ENCODE assay signal across 1 cellular context in the genomic region with DNA sequence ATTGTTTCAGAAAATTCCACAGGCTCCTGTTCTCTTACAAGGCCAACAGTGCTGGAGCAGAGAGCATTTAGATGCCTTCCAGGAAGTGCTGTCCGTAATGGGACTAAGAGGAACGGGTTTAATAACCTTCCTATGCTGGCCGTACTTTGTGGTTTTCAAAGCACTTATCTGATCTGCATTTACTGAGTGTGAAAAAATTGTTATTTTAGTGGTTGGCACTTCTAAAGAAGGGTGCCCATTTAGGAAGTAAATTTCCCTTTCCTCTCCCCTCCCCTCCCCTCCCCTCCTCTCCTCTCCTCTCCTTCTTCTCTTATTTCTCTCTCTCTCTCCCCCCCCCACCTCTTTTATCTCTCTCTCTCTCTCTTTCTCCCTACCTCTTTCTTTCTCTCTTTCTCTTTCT.
TF ChIP-seq lines count a peak whose summit lies in the region.

No MANE protein-coding gene starts in this region.

TF ChIP-seq in GM12878, 131 proteins besides CTCF, POLR2A, EP300 and RAD21:
- TF ChIP-seq, protein P1, sequence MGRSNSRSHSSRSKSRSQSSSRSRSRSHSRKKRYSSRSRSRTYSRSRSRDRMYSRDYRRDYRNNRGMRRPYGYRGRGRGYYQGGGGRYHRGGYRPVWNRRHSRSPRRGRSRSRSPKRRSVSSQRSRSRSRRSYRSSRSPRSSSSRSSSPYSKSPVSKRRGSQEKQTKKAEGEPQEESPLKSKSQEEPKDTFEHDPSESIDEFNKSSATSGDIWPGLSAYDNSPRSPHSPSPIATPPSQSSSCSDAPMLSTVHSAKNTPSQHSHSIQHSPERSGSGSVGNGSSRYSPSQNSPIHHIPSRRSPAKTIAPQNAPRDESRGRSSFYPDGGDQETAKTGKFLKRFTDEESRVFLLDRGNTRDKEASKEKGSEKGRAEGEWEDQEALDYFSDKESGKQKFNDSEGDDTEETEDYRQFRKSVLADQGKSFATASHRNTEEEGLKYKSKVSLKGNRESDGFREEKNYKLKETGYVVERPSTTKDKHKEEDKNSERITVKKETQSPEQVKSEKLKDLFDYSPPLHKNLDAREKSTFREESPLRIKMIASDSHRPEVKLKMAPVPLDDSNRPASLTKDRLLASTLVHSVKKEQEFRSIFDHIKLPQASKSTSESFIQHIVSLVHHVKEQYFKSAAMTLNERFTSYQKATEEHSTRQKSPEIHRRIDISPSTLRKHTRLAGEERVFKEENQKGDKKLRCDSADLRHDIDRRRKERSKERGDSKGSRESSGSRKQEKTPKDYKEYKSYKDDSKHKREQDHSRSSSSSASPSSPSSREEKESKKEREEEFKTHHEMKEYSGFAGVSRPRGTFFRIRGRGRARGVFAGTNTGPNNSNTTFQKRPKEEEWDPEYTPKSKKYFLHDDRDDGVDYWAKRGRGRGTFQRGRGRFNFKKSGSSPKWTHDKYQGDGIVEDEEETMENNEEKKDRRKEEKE (IDR thresholded peaks at IDR 0.05), result no peak
- TF ChIP-seq STAT1 (conservative IDR thresholded peaks at IDR 0.05) (no peak), RUNX3 (IDR thresholded peaks at IDR 0.05; ENCODE audit: low read length) (peak; percentile 23; the same call in 1 of the 2 replicates), SPI1 (IDR thresholded peaks at IDR 0.05; ENCODE audit: borderline replicate concordance, insufficient read depth, low read depth, low read length) (no peak), RB1 (IDR thresholded peaks at IDR 0.05; ENCODE audit: borderline replicate concordance) (no peak), SRF (IDR thresholded peaks at IDR 0.05; ENCODE audit: low read depth in 2 of 2, low read length in 2 of 2) (no peak), ZBED1 (IDR thresholded peaks at IDR 0.05; ENCODE audit: borderline replicate concordance) (no peak)
- TF ChIP-seq, protein P2, sequence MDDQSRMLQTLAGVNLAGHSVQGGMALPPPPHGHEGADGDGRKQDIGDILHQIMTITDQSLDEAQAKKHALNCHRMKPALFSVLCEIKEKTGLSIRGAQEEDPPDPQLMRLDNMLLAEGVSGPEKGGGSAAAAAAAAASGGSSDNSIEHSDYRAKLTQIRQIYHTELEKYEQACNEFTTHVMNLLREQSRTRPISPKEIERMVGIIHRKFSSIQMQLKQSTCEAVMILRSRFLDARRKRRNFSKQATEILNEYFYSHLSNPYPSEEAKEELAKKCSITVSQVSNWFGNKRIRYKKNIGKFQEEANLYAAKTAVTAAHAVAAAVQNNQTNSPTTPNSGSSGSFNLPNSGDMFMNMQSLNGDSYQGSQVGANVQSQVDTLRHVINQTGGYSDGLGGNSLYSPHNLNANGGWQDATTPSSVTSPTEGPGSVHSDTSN (IDR thresholded peaks at IDR 0.05; ENCODE audit: insufficient replicate concordance, low read depth, low read length), result no peak
